Comparison of ENCODE assay signal across 8 cellular contexts in the genomic region with DNA sequence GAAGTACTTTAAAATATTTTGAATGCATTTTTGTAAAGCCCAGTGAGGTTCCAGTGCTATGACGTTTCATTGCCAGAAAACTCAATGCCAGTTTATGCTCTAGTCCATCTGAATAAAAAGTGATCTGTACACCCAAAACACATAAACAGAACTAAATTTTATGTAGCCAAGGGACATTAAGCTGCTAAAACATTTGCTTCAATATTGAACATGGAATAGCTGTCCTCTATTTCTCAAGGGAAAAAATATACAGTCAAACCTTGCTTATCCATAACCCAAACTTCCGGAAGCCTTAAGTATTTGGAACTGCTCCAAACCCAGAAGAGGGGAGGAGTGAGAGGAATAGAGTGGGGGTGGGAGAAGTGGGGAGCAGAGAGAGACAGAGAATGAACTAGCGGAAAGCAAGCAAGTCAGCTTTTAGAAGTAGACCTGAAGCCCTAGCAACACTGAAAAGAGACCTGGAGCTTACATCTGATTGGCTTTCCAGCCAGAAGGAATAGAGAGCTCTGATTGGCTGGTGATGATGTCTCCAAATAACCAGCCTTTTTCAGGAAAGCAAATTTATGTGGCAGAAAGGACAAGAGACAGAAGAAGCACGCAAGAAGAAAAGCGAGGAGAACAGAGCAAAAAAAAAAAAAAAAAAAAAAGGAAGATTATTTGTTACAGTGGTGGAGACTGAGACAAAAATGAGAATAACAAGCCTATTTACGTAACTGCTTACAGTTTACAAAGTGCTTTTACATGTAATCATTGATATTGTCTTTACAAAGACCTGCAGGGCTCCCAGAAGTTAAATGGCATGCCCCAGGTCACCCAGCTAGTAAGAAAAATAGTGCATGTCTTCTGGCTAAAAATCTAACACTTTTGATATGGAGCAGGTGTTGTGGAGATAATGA.
DNase-seq lines count a peak whose midpoint lies in the region; ATAC-seq and TF ChIP-seq lines count a peak whose summit lies in the region.

No MANE protein-coding gene starts in this region.

- H3K4me3 ChIP-seq in HCT116 (replicated peaks in 1 of 2; ENCODE audit: low read depth in 1 of 2, low read length in 2 of 2) (peak overlapping the region in 1 of 2 experiments; percentile 2; a peak in 1 of 4 replicates), thymus (ENCODE audit: low read length) (peak overlapping the region; percentile 50)

- no peaks in the 10 kb centered on the region for H3K27me3 Mint-ChIP-seq in osteocyte (ENCODE audit: unreplicated experiment)

- H3K36me3 ChIP-seq in HCT116 (ENCODE audit: control insufficient read depth in 1 of 2, insufficient read depth in 2 of 2, low read length in 2 of 2) (no peaks in the 10 kb centered on the region), thymus (ENCODE audit: control insufficient read depth, insufficient read depth) (no peaks in the 10 kb centered on the region)

- TF ChIP-seq RAD21 in HCT116 (IDR thresholded peaks at IDR 0.05; ENCODE audit: low read depth): no peak

- BruUV-seq in HCT116 (replicated peaks; lab: Mats Ljungman, UMichigan): no TSS peak

- no peak overlapping the region for H3K4me3 Mint-ChIP-seq in osteocyte (ENCODE audit: unreplicated experiment)

- H3K4me1 Mint-ChIP-seq in osteocyte (ENCODE audit: unreplicated experiment): no peaks in the 10 kb centered on the region

- no peaks in the 10 kb centered on the region for H3K9me3 ChIP-seq in HCT116 (ENCODE audit: control insufficient read depth in 1 of 2, insufficient read depth in 1 of 2, low read depth in 1 of 2, low read length in 2 of 2)
- no peaks in the 10 kb centered on the region for H3K9me3 ChIP-seq in thymus (ENCODE audit: control insufficient read depth)

- H4K20me1 ChIP-seq in HCT116 (ENCODE audit: insufficient read depth): no peaks in the 10 kb centered on the region

- DNase-seq in GM04504 (ENCODE audit: low read depth) (peak; percentile 35), HCT116 (ENCODE audit: low read depth, low spot score) (peak; percentile 43), NCI-H69 (lab: John Stamatoyannopoulos, UW) (peak; percentile 69), cerebellum (ENCODE audit: low spot score) (peak; percentile 86), osteocyte (ENCODE audit: extremely low spot score, unreplicated experiment) (no peak), SHP77 treated with DMSO at 0.1 percent for 48 hours (lab: John Stamatoyannopoulos, UW) (no peak)

- peak overlapping the region; percentile 86 for H2AFZ ChIP-seq in HCT116 (ENCODE audit: low read depth, low read length, poor library complexity, severe bottlenecking)

- intact Hi-C loops in HCT116 (cut with micrococcal nuclease): loop anchor here (2.0 to 10.0 kb wide), 2 partner anchors 524 to 852 kb away; a partner anchor contains a TSS

- POLR2A ChIA-PET in HCT116 (lab: Charles Lee): interaction anchor here (1.5 to 3.4 kb wide), 2 partner anchors 17 to 524 kb away, joined by 3 to 16 read pairs; a partner anchor contains a TSS

- ATAC-seq in HCT116: peak; percentile 64

- peak overlapping the region; percentile 85 for H3K4me2 ChIP-seq in HCT116 (ENCODE audit: low read length)

- peaks cover 26 to 30% of the 10 kb centered on the region in 2 experiments for H3K4me1 ChIP-seq in HCT116 (ENCODE audit: control insufficient read depth in 1 of 2, insufficient read depth in 2 of 2, low read length in 2 of 2)
- H3K4me1 ChIP-seq in thymus (ENCODE audit: control insufficient read depth, insufficient read depth, low read length): peaks cover 38% of the 10 kb centered on the region

- no peak overlapping the region for H3K27ac Mint-ChIP-seq in osteocyte (ENCODE audit: unreplicated experiment)

- TF ChIP-seq POLR2A in HCT116 (IDR thresholded peaks at IDR 0.05; ENCODE audit: borderline replicate concordance, extremely low read depth, insufficient read depth, insufficient read length): no peak

- H3K27me3 ChIP-seq in HCT116 (ENCODE audit: insufficient read depth, low read length) (no peaks in the 10 kb centered on the region), layer of hippocampus (ENCODE audit: control insufficient read depth, insufficient read depth, low read length) (no peaks in the 10 kb centered on the region), thymus (ENCODE audit: control insufficient read depth, insufficient read depth) (no peaks in the 10 kb centered on the region)

- H3K9me2 ChIP-seq in HCT116 (ENCODE audit: insufficient read depth): no peaks in the 10 kb centered on the region

- no peaks in the 10 kb centered on the region for H3K36me3 Mint-ChIP-seq in osteocyte (ENCODE audit: unreplicated experiment)

- RAD21 ChIA-PET in HCT116 (lab: Charles Lee; ENCODE audit: low non-redundant PET in 1 of 2, low total read pairs in 2 of 2, uncharacterized antibody in 2 of 2, unreplicated experiment in 2 of 2): interaction anchor here (0.6 to 1.0 kb wide), 3 partner anchors 42 to 524 kb away, joined by 3 read pairs; a partner anchor contains a TSS

- no peaks in the 10 kb centered on the region for H3K79me2 ChIP-seq in HCT116 (ENCODE audit: insufficient read depth, low read length)

- H3K9me3 Mint-ChIP-seq in osteocyte (ENCODE audit: unreplicated experiment): peaks cover 5% of the 10 kb centered on the region

- CTCF ChIA-PET in HCT116 (lab: Charles Lee): interaction anchor here (0.7 to 2.2 kb wide), 9 partner anchors 9 to 541 kb away, joined by 3 to 12 read pairs (median 3); a partner anchor contains a TSS

- TF ChIP-seq CTCF in HCT116 (IDR thresholded peaks at IDR 0.05 in 2 of 3, conservative IDR thresholded peaks at IDR 0.05 in 1 of 3; ENCODE audit: borderline replicate concordance in 1 of 3, insufficient read depth in 1 of 3, low read depth in 2 of 3, low read length in 2 of 3) (no peak), osteocyte (IDR thresholded peaks at IDR 0.05) (no peak)

- 6% methylated on average over 6 of the region's 6 CpGs for WGBS in thymus

- 0 out of 2 replicates have a peak overlapping the region, but pooled peaks have one; percentile 27 for H3K9ac ChIP-seq in HCT116 (ENCODE audit: low read length)

- H3K27ac ChIP-seq in HCT116 (ENCODE audit: low read depth, low read length) (no peak overlapping the region), layer of hippocampus (ENCODE audit: low read depth, low read length) (peak overlapping the region; percentile 21), thymus (ENCODE audit: low read depth) (peak overlapping the region; percentile 99)

TF ChIP-seq in HCT116, 20 proteins besides CTCF, POLR2A, EP300 and RAD21 (continues in another document):
- no peak for TF ChIP-seq CEBPB (IDR thresholded peaks at IDR 0.05; ENCODE audit: low read depth)
- no peak for TF ChIP-seq JUND (IDR thresholded peaks at IDR 0.05)
- TF ChIP-seq, protein P1, sequence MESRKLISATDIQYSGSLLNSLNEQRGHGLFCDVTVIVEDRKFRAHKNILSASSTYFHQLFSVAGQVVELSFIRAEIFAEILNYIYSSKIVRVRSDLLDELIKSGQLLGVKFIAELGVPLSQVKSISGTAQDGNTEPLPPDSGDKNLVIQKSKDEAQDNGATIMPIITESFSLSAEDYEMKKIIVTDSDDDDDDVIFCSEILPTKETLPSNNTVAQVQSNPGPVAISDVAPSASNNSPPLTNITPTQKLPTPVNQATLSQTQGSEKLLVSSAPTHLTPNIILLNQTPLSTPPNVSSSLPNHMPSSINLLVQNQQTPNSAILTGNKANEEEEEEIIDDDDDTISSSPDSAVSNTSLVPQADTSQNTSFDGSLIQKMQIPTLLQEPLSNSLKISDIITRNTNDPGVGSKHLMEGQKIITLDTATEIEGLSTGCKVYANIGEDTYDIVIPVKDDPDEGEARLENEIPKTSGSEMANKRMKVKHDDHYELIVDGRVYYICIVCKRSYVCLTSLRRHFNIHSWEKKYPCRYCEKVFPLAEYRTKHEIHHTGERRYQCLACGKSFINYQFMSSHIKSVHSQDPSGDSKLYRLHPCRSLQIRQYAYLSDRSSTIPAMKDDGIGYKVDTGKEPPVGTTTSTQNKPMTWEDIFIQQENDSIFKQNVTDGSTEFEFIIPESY (IDR thresholded peaks at IDR 0.05; ENCODE audit: extremely low read depth, insufficient replicate concordance, low read length): no peak
- TF ChIP-seq ELF1 (IDR thresholded peaks at IDR 0.05; ENCODE audit: borderline replicate concordance, low read depth): no peak
- TF ChIP-seq EZH2phosphoT487 (IDR thresholded peaks at IDR 0.05; ENCODE audit: borderline replicate concordance): no peak
- TF ChIP-seq CBX3 (IDR thresholded peaks at IDR 0.05; ENCODE audit: low read depth): no peak
- TF ChIP-seq SRF (IDR thresholded peaks at IDR 0.05; ENCODE audit: low read depth): no peak
- TF ChIP-seq, protein P2, sequence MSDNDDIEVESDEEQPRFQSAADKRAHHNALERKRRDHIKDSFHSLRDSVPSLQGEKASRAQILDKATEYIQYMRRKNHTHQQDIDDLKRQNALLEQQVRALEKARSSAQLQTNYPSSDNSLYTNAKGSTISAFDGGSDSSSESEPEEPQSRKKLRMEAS (IDR thresholded peaks at IDR 0.05): no peak
- TF ChIP-seq EGR1 (IDR thresholded peaks at IDR 0.05; ENCODE audit: low read depth): no peak
- TF ChIP-seq POLR2AphosphoS5 (IDR thresholded peaks at IDR 0.05; ENCODE audit: low read depth, low read length): no peak
- TF ChIP-seq, protein P3, sequence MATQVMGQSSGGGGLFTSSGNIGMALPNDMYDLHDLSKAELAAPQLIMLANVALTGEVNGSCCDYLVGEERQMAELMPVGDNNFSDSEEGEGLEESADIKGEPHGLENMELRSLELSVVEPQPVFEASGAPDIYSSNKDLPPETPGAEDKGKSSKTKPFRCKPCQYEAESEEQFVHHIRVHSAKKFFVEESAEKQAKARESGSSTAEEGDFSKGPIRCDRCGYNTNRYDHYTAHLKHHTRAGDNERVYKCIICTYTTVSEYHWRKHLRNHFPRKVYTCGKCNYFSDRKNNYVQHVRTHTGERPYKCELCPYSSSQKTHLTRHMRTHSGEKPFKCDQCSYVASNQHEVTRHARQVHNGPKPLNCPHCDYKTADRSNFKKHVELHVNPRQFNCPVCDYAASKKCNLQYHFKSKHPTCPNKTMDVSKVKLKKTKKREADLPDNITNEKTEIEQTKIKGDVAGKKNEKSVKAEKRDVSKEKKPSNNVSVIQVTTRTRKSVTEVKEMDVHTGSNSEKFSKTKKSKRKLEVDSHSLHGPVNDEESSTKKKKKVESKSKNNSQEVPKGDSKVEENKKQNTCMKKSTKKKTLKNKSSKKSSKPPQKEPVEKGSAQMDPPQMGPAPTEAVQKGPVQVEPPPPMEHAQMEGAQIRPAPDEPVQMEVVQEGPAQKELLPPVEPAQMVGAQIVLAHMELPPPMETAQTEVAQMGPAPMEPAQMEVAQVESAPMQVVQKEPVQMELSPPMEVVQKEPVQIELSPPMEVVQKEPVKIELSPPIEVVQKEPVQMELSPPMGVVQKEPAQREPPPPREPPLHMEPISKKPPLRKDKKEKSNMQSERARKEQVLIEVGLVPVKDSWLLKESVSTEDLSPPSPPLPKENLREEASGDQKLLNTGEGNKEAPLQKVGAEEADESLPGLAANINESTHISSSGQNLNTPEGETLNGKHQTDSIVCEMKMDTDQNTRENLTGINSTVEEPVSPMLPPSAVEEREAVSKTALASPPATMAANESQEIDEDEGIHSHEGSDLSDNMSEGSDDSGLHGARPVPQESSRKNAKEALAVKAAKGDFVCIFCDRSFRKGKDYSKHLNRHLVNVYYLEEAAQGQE (IDR thresholded peaks at IDR 0.05; ENCODE audit: low read depth): no peak
- no peak; the same call in 1 of the 2 replicates for TF ChIP-seq SP1 (IDR thresholded peaks at IDR 0.05; ENCODE audit: low read depth)
- no peak for TF ChIP-seq EZH2 (IDR thresholded peaks at IDR 0.05)

Comparison
In these comparisons a context has a peak if more than half of its experiments do, and no peak if none do; other contexts are left out.
1. DNase-seq: peak in GM04504 (single experiment), HCT116 (single experiment), NCI-H69 (single experiment) and cerebellum (single experiment); none in osteocyte (single experiment) and SHP77 treated with DMSO at 0.1 percent for 48 hours (single experiment).